Comparison of ENCODE assay signal across 19 cellular contexts in genomic region chr18:12497296-12497695, GRCh38.
"Had no signal": no experiment of that assay in that cellular context is flagged by ENCODE, and none has a peak within 500 bp of the region (broad histone marks: within the 10 kb centered on the region; RNA-seq: fewer than 3 reads in every experiment).

No MANE protein-coding gene starts in this region.

- ATAC-seq: activated naive CD4-positive, alpha-beta T cell treated with anti-CD3 and anti-CD28 coated beads, Interleukin-2, amount 50 U/mL, for 72 hours; natural killer cell had no signal

- H3K27me3 Mint-ChIP-seq: activated B cell treated with CpG ODN at 0.5 μM for 24 hours; activated CD4-positive, alpha-beta memory T cell treated with anti-CD3 and anti-CD28 coated beads for 36 hours; memory B cell had no signal

- H3K9me3 ChIP-seq: adrenal gland, thyroid gland, uterus had no signal

- H3K9me3 Mint-ChIP-seq: activated B cell treated with CpG ODN at 0.5 μM for 24 hours; activated CD4-positive, alpha-beta memory T cell treated with anti-CD3 and anti-CD28 coated beads for 36 hours; activated naive CD4-positive, alpha-beta T cell treated with anti-CD3 and anti-CD28 coated beads, Interleukin-2, amount 50 U/mL, for 72 hours; activated T-helper 1 cell treated with anti-CD3 and anti-CD28 coated beads, Interleukin-12 subunit alpha, Interleukin-12 subunit beta, Interleukin-2, Interleukin-4 antibody, amounts not matched to agents 30 ng/mL and 10 ng/mL and 1 ng/mL, durations not matched to agents 14 hours and 24 hours and 36 hours; memory B cell; natural killer cell had no signal

- FAIRE-seq: keratinocyte had no signal

- H3K4me1 Mint-ChIP-seq: activated B cell treated with CpG ODN at 0.5 μM for 24 hours, memory B cell had no signal

- H3K4me1 ChIP-seq: parathyroid adenoma, thyroid gland, uterus had no signal

- H2AFZ ChIP-seq: parathyroid adenoma had no signal

- H3K36me3 ChIP-seq: adrenal gland, thyroid gland, uterus had no signal

- H3K27ac Mint-ChIP-seq: activated B cell treated with CpG ODN at 0.5 μM for 24 hours; activated CD4-positive, alpha-beta memory T cell treated with anti-CD3 and anti-CD28 coated beads for 36 hours; activated naive CD4-positive, alpha-beta T cell treated with anti-CD3 and anti-CD28 coated beads, Interleukin-2, amount 50 U/mL, for 72 hours; activated T-helper 1 cell treated with anti-CD3 and anti-CD28 coated beads, Interleukin-12 subunit alpha, Interleukin-12 subunit beta, Interleukin-2, Interleukin-4 antibody, amounts not matched to agents 30 ng/mL and 10 ng/mL and 1 ng/mL, durations not matched to agents 14 hours and 24 hours and 36 hours; memory B cell; natural killer cell had no signal

- H3K4me3 ChIP-seq: adrenal gland, cardiac muscle cell, thyroid gland, uterus had no signal

- DNase-seq: activated B cell treated with CpG ODN at 0.5 μM for 24 hours; activated CD4-positive, alpha-beta memory T cell treated with anti-CD3 and anti-CD28 coated beads for 36 hours; activated CD4-positive, alpha-beta T cell treated with anti-CD3 and anti-CD28 coated beads for 4 hours; activated gamma-delta T cell treated with Interleukin-2 at 50 U/mL for 16 hours; activated T-cell treated with anti-CD3 and anti-CD28 coated beads for 4 hours; adrenal gland; dermis blood vessel endothelial cell; effector memory CD4-positive, alpha-beta T cell; foreskin fibroblast; natural killer cell; stimulated activated naive CD4-positive, alpha-beta T cell treated with Interleukin-2 at 50 U/mL for 16 hours; thyroid gland; uterus had no signal

- H3K79me2 ChIP-seq: parathyroid adenoma had no signal

- H3K9ac ChIP-seq: parathyroid adenoma had no signal

- H3K4me3 Mint-ChIP-seq: activated B cell treated with CpG ODN at 0.5 μM for 24 hours; activated CD4-positive, alpha-beta memory T cell treated with anti-CD3 and anti-CD28 coated beads for 36 hours; activated T-helper 1 cell treated with anti-CD3 and anti-CD28 coated beads, Interleukin-12 subunit alpha, Interleukin-12 subunit beta, Interleukin-2, Interleukin-4 antibody, amounts not matched to agents 30 ng/mL and 10 ng/mL and 1 ng/mL, durations not matched to agents 14 hours and 24 hours and 36 hours; memory B cell; natural killer cell had no signal

- H3K27ac ChIP-seq: adrenal gland, cardiac muscle cell, parathyroid adenoma, thyroid gland, uterus had no signal

- H3K27me3 ChIP-seq: adrenal gland, cardiac muscle cell, thyroid gland, uterus had no signal

- H3K36me3 Mint-ChIP-seq: activated CD4-positive, alpha-beta memory T cell treated with anti-CD3 and anti-CD28 coated beads for 36 hours; activated naive CD4-positive, alpha-beta T cell treated with anti-CD3 and anti-CD28 coated beads, Interleukin-2, amount 50 U/mL, for 72 hours; memory B cell; natural killer cell had no signal
